Comparison of ENCODE assay signal across 16 cellular contexts in the genomic region with DNA sequence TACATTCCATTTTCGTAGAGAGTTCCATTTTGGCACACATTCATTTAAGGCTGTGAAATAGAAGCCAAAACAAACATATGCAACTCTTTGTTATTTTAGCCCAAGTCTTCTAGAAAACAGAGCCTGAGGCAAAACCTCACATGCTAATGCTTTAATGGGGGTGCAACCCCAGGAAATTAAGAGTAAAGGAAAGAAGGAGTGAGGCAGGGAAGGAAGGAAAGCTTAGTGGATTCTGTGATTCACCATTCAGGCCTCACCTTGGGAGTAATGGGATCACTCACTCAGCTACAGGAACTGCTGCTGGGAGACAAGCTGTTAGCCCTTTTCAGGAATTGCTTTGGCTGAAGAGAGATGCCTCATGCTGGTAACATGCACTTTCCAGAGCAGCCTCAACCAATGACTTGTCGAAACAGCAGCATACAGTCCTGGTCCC.
DNase-seq lines count a peak whose midpoint lies in the region; ATAC-seq, FAIRE-seq and TF ChIP-seq lines count a peak whose summit lies in the region.
"Had no signal": no experiment of that assay in that cellular context is flagged by ENCODE, and none has a peak within 500 bp of the region (broad histone marks: within the 10 kb centered on the region; RNA-seq: fewer than 3 reads in every experiment).

No MANE protein-coding gene starts in this region.

- no peak overlapping the region for H3K56ac ChIP-seq in IMR-90 (ENCODE audit: extremely low read depth, insufficient read depth, low read length)

- POLR2A ChIA-PET in IMR-90 (lab: Charles Lee; ENCODE audit: unreplicated experiment): no interaction called here

- CTCF ChIA-PET in IMR-90 (lab: Yijun Ruan, JAX): no interaction called here

- dilution Hi-C loops in IMR-90 (cut with HindIII; ENCODE audit: low sequenced_read_pairs, unreplicated experiment): no loop called here

- no peaks in the 10 kb centered on the region for H3K9me1 ChIP-seq in IMR-90 (ENCODE audit: insufficient read depth, low read length)

- no peak for TF ChIP-seq CTCF in IMR-90 (conservative IDR thresholded peaks at IDR 0.05; ENCODE audit: low read depth, low read length)
- TF ChIP-seq CTCF in foreskin keratinocyte (conservative IDR thresholded peaks at IDR 0.05): no peak
- TF ChIP-seq CTCF in esophagus squamous epithelium (IDR thresholded peaks at IDR 0.05): no peak

- H2BK120ac ChIP-seq in IMR-90 (ENCODE audit: low read depth, low read length): no peak overlapping the region

- no peak overlapping the region for H3K14ac ChIP-seq in IMR-90 (replicated peaks; ENCODE audit: low read depth, low read length)

- intact Hi-C loops in IMR-90 (cut with micrococcal nuclease) (no loop called here), esophagus squamous epithelium (cut with DNase I) (no loop called here)

- no peaks in the 10 kb centered on the region for H3K27me3 ChIP-seq in IMR-90 (ENCODE audit: control insufficient read depth, insufficient read depth, low read length)
- H3K27me3 ChIP-seq in foreskin keratinocyte: no peaks in the 10 kb centered on the region
- H3K27me3 ChIP-seq in esophagus squamous epithelium: no peaks in the 10 kb centered on the region
- H3K27me3 ChIP-seq: left lung, right lobe of liver had no signal

- no peak overlapping the region for H3K18ac ChIP-seq in IMR-90 (ENCODE audit: low read depth, low read length)

- H2AFZ ChIP-seq in IMR-90 (replicated peaks; ENCODE audit: low read length, poor library complexity): no peak overlapping the region

- H3K27ac ChIP-seq in IMR-90 (ENCODE audit: insufficient read depth, low read length) (no peak overlapping the region), foreskin keratinocyte (no peak overlapping the region), esophagus squamous epithelium (no peak overlapping the region)
- H3K27ac ChIP-seq: left lung, right lobe of liver had no signal

- no TSS peak for BruUV-seq in IMR-90 (replicated peaks; lab: Mats Ljungman, UMichigan)

- H4K91ac ChIP-seq in IMR-90 (ENCODE audit: insufficient read depth, low read depth, low read length): no peak overlapping the region

- H2BK20ac ChIP-seq in IMR-90 (ENCODE audit: low read depth, low read length): no peak overlapping the region

- H4K5ac ChIP-seq in IMR-90 (ENCODE audit: low read depth, low read length): no peak overlapping the region

- 40% methylated on average over 1 of the region's 2 CpGs; no CpG with 5 or more reads in 1 of the 2 experiments for WGBS in IMR-90 (ENCODE audit: extremely low coverage in 2 of 2, insufficient read length in 1 of 2), 2 experiments
- WGBS in esophagus squamous epithelium, 2 donors: 36 to 47% methylated on average over 2 of the region's 2 CpGs

- H2BK5ac ChIP-seq in IMR-90 (ENCODE audit: low read depth, low read length, poor library complexity, severe bottlenecking): no peak overlapping the region

- DNase-seq in IMR-90 (peak; percentile 16), astrocyte of the hippocampus (ENCODE audit: low read depth, low spot score) (peak; percentile 21), foreskin keratinocyte (peak; percentile 78 to 88), pons (ENCODE audit: low spot score) (peak; percentile 25), esophagus squamous epithelium (lab: John Stamatoyannopoulos, UW) (no peak), GM12891 (ENCODE audit: insufficient read length, low spot score) (no peak)
- DNase-seq: activated naive CD8-positive, alpha-beta T cell treated with anti-CD3 and anti-CD28 coated beads, Interleukin-2, amount 10 ng/mL, durations not matched to agents 7 days and 5 days; effector memory CD4-positive, alpha-beta T cell; hippocampal formation; left lung; NCI-H2029; NCI-H524 treated with DMSO at 0.1 percent for 48 hours; occipital lobe; right lobe of liver had no signal

- no peak overlapping the region for H3K4ac ChIP-seq in IMR-90 (ENCODE audit: low read depth, low read length)

- no peak for TF ChIP-seq RAD21 in IMR-90 (IDR thresholded peaks at IDR 0.05; ENCODE audit: low read length)

- no peaks in the 10 kb centered on the region for H3K4me1 ChIP-seq in IMR-90 (ENCODE audit: control insufficient read depth, insufficient read depth, low read length)
- H3K4me1 ChIP-seq in foreskin keratinocyte: peaks cover 33% of the 10 kb centered on the region
- H3K4me1 ChIP-seq in esophagus squamous epithelium: peaks cover 0 to 35% (median 0%) of the 10 kb centered on the region in 3 donors
- H3K4me1 ChIP-seq: left lung, right lobe of liver had no signal

- no peak overlapping the region for H3K4me2 ChIP-seq in IMR-90 (ENCODE audit: low read depth, low read length)

- H2AK9ac ChIP-seq in IMR-90 (replicated peaks; ENCODE audit: low read depth, low read length, poor library complexity): no peak overlapping the region

- H3K23ac ChIP-seq in IMR-90 (ENCODE audit: low read depth, low read length): no peak overlapping the region

- H2AK5ac ChIP-seq in IMR-90 (ENCODE audit: low read depth, low read length): no peak overlapping the region

- H3K4me3 ChIP-seq in IMR-90 (ENCODE audit: insufficient read depth, low read depth, low read length) (no peak overlapping the region), esophagus squamous epithelium (no peak overlapping the region)
- H3K4me3 ChIP-seq: left lung, right lobe of liver had no signal

- TF ChIP-seq POLR2A in IMR-90 (IDR thresholded peaks at IDR 0.05; ENCODE audit: low read depth, low read length) (no peak), esophagus squamous epithelium (IDR thresholded peaks at IDR 0.05) (no peak), GM12891 (IDR thresholded peaks at IDR 0.05; ENCODE audit: low read depth, low read length) (no peak)

- H4K20me1 ChIP-seq in IMR-90 (ENCODE audit: insufficient read depth, low read length): no peaks in the 10 kb centered on the region

- no peaks in the 10 kb centered on the region for H3K9me3 ChIP-seq in IMR-90 (ENCODE audit: control insufficient read depth, insufficient read depth, low read length)
- no peaks in the 10 kb centered on the region for H3K9me3 ChIP-seq in esophagus squamous epithelium
- H3K9me3 ChIP-seq: right lobe of liver had no signal

- H2BK15ac ChIP-seq in IMR-90 (ENCODE audit: low read depth, low read length): no peak overlapping the region

- no peak for FAIRE-seq in GM12891 (lab: Jason Lieb, UNC)
- FAIRE-seq: H54 had no signal

- no peaks in the 10 kb centered on the region for H3K79me1 ChIP-seq in IMR-90 (ENCODE audit: low read depth in 1 of 2, low read length in 2 of 2)

- in situ Hi-C loops in IMR-90 (cut with MboI; ENCODE audit: low sequenced_read_pairs): no loop called here

- no peak overlapping the region for H4K8ac ChIP-seq in IMR-90 (ENCODE audit: low read depth in 2 of 2, low read length in 2 of 2)

- no peak overlapping the region for H3K9ac ChIP-seq in IMR-90 (ENCODE audit: low read depth, low read length)

- H3K36me3 ChIP-seq in IMR-90 (ENCODE audit: control insufficient read depth, insufficient read depth, low read length) (no peaks in the 10 kb centered on the region), esophagus squamous epithelium (no peaks in the 10 kb centered on the region)
- H3K36me3 ChIP-seq: left lung, right lobe of liver had no signal

- ATAC-seq in IMR-90 (ENCODE audit: low read depth) (peak; percentile 48), foreskin keratinocyte (peak; percentile 16), HG02973 (IDR thresholded peaks at IDR 0.05; ENCODE audit: unreplicated experiment) (no peak)
- ATAC-seq: left lung, right lobe of liver had no signal

TF ChIP-seq in IMR-90, 13 proteins besides CTCF, POLR2A, EP300 and RAD21:
- TF ChIP-seq CHD1 (IDR thresholded peaks at IDR 0.05; ENCODE audit: low read depth, low read length): no peak
- TF ChIP-seq FOS (IDR thresholded peaks at IDR 0.05; ENCODE audit: low read depth, low read length): no peak
- TF ChIP-seq, protein P1, sequence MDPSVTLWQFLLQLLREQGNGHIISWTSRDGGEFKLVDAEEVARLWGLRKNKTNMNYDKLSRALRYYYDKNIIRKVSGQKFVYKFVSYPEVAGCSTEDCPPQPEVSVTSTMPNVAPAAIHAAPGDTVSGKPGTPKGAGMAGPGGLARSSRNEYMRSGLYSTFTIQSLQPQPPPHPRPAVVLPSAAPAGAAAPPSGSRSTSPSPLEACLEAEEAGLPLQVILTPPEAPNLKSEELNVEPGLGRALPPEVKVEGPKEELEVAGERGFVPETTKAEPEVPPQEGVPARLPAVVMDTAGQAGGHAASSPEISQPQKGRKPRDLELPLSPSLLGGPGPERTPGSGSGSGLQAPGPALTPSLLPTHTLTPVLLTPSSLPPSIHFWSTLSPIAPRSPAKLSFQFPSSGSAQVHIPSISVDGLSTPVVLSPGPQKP (IDR thresholded peaks at IDR 0.05; ENCODE audit: borderline replicate concordance, low read depth, low read length): no peak
- TF ChIP-seq SMC3 (IDR thresholded peaks at IDR 0.05; ENCODE audit: low read depth, low read length): no peak
- no peak for TF ChIP-seq MAZ (IDR thresholded peaks at IDR 0.05; ENCODE audit: borderline replicate concordance, low read depth, low read length)

TF ChIP-seq in GM12891, 5 proteins besides CTCF, POLR2A, EP300 and RAD21:
- TF ChIP-seq POLR2AphosphoS5 (IDR thresholded peaks at IDR 0.05; ENCODE audit: low read depth, low read length) (no peak), PAX5 (IDR thresholded peaks at IDR 0.05; ENCODE audit: insufficient read depth, low read length, severe bottlenecking) (no peak)

Comparison
In these comparisons a context has a peak if more than half of its experiments do, and no peak if none do; other contexts are left out.
1. DNase-seq: peak in IMR-90 (single experiment), astrocyte of the hippocampus (single experiment), foreskin keratinocyte (2 of 2) and pons (single experiment); none in esophagus squamous epithelium (single experiment) and GM12891 (single experiment).